Comparison of ENCODE assay signal across 15 cellular contexts in the genomic region with DNA sequence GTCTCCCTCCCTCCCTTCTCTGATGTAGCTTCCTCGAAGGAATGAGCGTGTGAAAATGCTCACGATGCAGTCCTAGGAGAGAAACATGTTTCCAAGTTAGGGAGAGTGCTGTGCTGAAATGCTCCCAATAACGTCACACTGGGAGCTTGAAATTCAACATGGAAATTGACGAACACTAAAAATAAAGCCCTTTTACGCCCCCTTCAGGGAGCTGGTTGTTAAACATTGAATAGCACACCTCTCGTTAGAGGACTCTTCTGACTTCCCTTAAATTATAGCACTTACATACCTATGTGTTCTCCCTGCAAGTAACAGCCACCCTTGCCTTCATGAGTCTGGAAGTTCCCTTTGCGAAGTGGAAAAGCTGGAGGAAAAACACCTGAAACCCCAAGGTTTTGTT.
DNase-seq lines count a peak whose midpoint lies in the region; ATAC-seq and TF ChIP-seq lines count a peak whose summit lies in the region.
"Had no signal": no experiment of that assay in that cellular context is flagged by ENCODE, and none has a peak within 500 bp of the region (broad histone marks: within the 10 kb centered on the region; RNA-seq: fewer than 3 reads in every experiment).

No MANE protein-coding gene starts in this region.

- POLR2A ChIA-PET in A673 (lab: Charles Lee; ENCODE audit: low non-redundant PET), result no interaction called here

- H3K36me3 ChIP-seq in A673 (ENCODE audit: insufficient read depth, low read length, poor library complexity, severe bottlenecking), result peaks cover 8% of the 10 kb centered on the region

- H3K36me3 Mint-ChIP-seq in endothelial cell (ENCODE audit: low read depth, unreplicated experiment), result no peaks in the 10 kb centered on the region

- no peaks in the 10 kb centered on the region for H3K4me1 ChIP-seq in A673 (ENCODE audit: insufficient read depth, low read length, poor library complexity, severe bottlenecking)

- TF ChIP-seq CTCF in A673 (conservative IDR thresholded peaks at IDR 0.05; ENCODE audit: low read depth, low read length) (peak; percentile 56), endothelial cell (IDR thresholded peaks at IDR 0.05; ENCODE audit: unreplicated experiment) (peak; percentile 59)

- no peak overlapping the region for H3K27ac ChIP-seq in A673 (ENCODE audit: low read depth, low read length, poor library complexity, severe bottlenecking)

- in situ Hi-C loops in G401 (cut with HindIII; ENCODE audit: low sequenced_read_pairs), result no loop called here

- H3K4me3 Mint-ChIP-seq in endothelial cell (ENCODE audit: unreplicated experiment), result no peak overlapping the region
- H3K4me3 Mint-ChIP-seq: activated B cell treated with CpG ODN at 0.5 μM for 24 hours; effector memory CD8-positive, alpha-beta T cell; stimulated activated naive CD8-positive, alpha-beta T cell treated with anti-CD3 and anti-CD28 coated beads, Interleukin-15, Interleukin-2, amounts not matched to agents 100 ng/mL and 50 ng/mL, for 24 hours had no signal

- no peaks in the 10 kb centered on the region for H3K9me3 ChIP-seq in A673 (ENCODE audit: low read depth, low read length, poor library complexity, severe bottlenecking)

- intact Hi-C loops in A673 (cut with micrococcal nuclease; ENCODE audit: unreplicated experiment), result no loop called here

- H3K4me3 ChIP-seq in A673 (ENCODE audit: low read depth, low read length, poor library complexity, severe bottlenecking), result no peak overlapping the region

- no peaks in the 10 kb centered on the region for H3K4me1 Mint-ChIP-seq in endothelial cell (ENCODE audit: unreplicated experiment)
- H3K4me1 Mint-ChIP-seq: activated B cell treated with CpG ODN at 0.5 μM for 24 hours had no signal

- H3K27me3 Mint-ChIP-seq in endothelial cell (ENCODE audit: unreplicated experiment), result peaks cover 1% of the 10 kb centered on the region

- H3K27me3 ChIP-seq in A673 (replicated peaks; ENCODE audit: insufficient read depth, low read depth, low read length, poor library complexity), result no peaks in the 10 kb centered on the region

- H3K9me3 Mint-ChIP-seq in endothelial cell (ENCODE audit: unreplicated experiment), result no peaks in the 10 kb centered on the region
- H3K9me3 Mint-ChIP-seq: effector memory CD8-positive, alpha-beta T cell had no signal

- no peak for ATAC-seq in HG03045 (IDR thresholded peaks at IDR 0.05; ENCODE audit: unreplicated experiment)
- ATAC-seq in HG02870 (IDR thresholded peaks at IDR 0.05; ENCODE audit: unreplicated experiment), result no peak
- ATAC-seq in HG02610 (IDR thresholded peaks at IDR 0.05; ENCODE audit: unreplicated experiment), result no peak
- ATAC-seq: effector memory CD8-positive, alpha-beta T cell had no signal

- CTCF ChIA-PET in A673 (lab: Charles Lee), result interaction anchor here (0.6 to 1.0 kb wide), 3 partner anchors 160 to 640 kb away, joined by 3 to 6 read pairs (median 5); no protein-coding TSS in a partner anchor

- H3K27ac Mint-ChIP-seq in endothelial cell (ENCODE audit: unreplicated experiment), result no peak overlapping the region
- H3K27ac Mint-ChIP-seq: activated B cell treated with CpG ODN at 0.5 μM for 24 hours; effector memory CD8-positive, alpha-beta T cell; stimulated activated naive CD8-positive, alpha-beta T cell treated with anti-CD3 and anti-CD28 coated beads, Interleukin-15, Interleukin-2, amounts not matched to agents 100 ng/mL and 50 ng/mL, for 24 hours had no signal

- no TSS peak for BruUV-seq in A673 (replicated peaks; lab: Mats Ljungman, UMichigan)

- DNase-seq in A673 (ENCODE audit: low spot score) (peak; percentile 55), G401 (ENCODE audit: low spot score) (peak; percentile 20), NCI-H69 (lab: John Stamatoyannopoulos, UW) (peak; percentile 58), endothelial cell (ENCODE audit: low spot score) (peak; percentile 13), DMS153 treated with DMSO at 0.1 percent for 48 hours (lab: John Stamatoyannopoulos, UW; ENCODE audit: unreplicated experiment) (no peak)
- DNase-seq: activated B cell treated with CpG ODN at 0.5 μM for 24 hours; activated T-cell treated with anti-CD3 and anti-CD28 coated beads, Interleukin-2, amount 50 U/mL, for 1 hour; amygdala; effector memory CD8-positive, alpha-beta T cell; mesenchymal stem cell; stimulated activated CD4-positive, alpha-beta T cell treated with anti-CD3 and anti-CD28 coated beads, Interleukin-4, amount 100 ng/mL, for 1 hour had no signal
